13 cellular contexts compared by ENCODE assay signal in genomic region chr2:217737127-217737526, GRCh38.
"Had no signal": no experiment of that assay in that cellular context is flagged by ENCODE, and none has a peak within 500 bp of the region (broad histone marks: within the 10 kb centered on the region; RNA-seq: fewer than 3 reads in every experiment).

No MANE protein-coding gene starts in this region.

- H3K27ac ChIP-seq: brain microvascular endothelial cell, epithelial cell of prostate, lower lobe of right lung had no signal

- H3K4me3 ChIP-seq: gastrocnemius medialis, lower lobe of right lung had no signal

- H3K27me3 ChIP-seq: brain microvascular endothelial cell, gastrocnemius medialis had no signal

- DNase-seq: activated CD4-positive, alpha-beta T cell treated with anti-CD3 and anti-CD28 coated beads, Interleukin-2, amount 50 U/mL, for 4 hours; activated naive CD4-positive, alpha-beta T cell treated with anti-CD3 and anti-CD28 coated beads, Interleukin-2, amount 50 U/mL, for 16 hours; activated T-cell treated with anti-CD3 and anti-CD28 coated beads, Interleukin-2, amount 50 U/mL, for 1 hour; brain microvascular endothelial cell; cerebellar nuclear complex; effector memory CD8-positive, alpha-beta T cell; gastrocnemius medialis; kidney; lower lobe of right lung; midbrain; naive thymus-derived CD8-positive, alpha-beta T cell; trophoblast cell had no signal

- H3K9me3 ChIP-seq: gastrocnemius medialis, lower lobe of right lung had no signal

- H3K36me3 ChIP-seq: brain microvascular endothelial cell, gastrocnemius medialis, lower lobe of right lung had no signal
